Comparison of ENCODE assay signal across 1 cellular context in the genomic region with DNA sequence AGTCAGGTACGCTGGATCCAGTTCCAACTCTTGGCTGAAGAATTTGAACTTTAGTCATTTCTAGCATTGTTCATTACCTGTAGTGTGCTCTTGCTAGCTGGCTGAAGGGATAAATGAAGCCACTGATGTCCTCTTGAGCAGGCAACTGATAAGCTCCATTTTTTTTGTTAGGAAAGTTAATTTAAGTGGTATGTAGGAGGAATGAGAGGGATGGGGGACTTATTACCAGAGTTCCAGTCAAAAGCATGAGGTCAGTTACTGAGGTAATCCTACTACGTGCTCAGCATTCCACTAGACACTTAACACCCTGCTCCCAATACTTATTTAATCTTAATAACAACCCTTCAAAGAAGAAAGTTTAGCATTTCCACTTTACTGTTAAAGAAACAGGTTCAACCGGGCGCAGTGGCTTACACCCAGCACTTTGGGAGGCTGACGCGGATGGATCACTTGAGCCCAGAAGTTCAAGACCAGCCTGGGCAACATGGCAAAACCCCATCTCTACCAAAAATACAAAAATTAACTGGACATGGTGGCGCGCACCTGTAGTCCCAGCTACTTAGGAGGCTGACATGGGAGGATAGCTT.
TF ChIP-seq lines count a peak whose summit lies in the region.

No MANE protein-coding gene starts in this region.

TF ChIP-seq in endothelial cell of umbilical vein, 7 proteins besides CTCF, POLR2A, EP300 and RAD21 (continued from another document):
- TF ChIP-seq EZH2 (IDR thresholded peaks at IDR 0.05; ENCODE audit: borderline replicate concordance, low read depth, low read length, severe bottlenecking) (no peak), POLR2AphosphoS5 (IDR thresholded peaks at IDR 0.05; ENCODE audit: insufficient read depth, low read depth, low read length) (no peak), GATA2 (IDR thresholded peaks at IDR 0.05; ENCODE audit: insufficient read depth, insufficient read length, low read depth, low read length) (no peak)
- TF ChIP-seq, protein P1, sequence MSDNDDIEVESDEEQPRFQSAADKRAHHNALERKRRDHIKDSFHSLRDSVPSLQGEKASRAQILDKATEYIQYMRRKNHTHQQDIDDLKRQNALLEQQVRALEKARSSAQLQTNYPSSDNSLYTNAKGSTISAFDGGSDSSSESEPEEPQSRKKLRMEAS (IDR thresholded peaks at IDR 0.05; ENCODE audit: insufficient read depth, insufficient read length), result no peak
